Comparison of ENCODE assay signal across 14 cellular contexts in genomic region chr1:14922942-14923341, GRCh38.
A peak's percentile ranks its signal among the peaks of the same experiment; 100 is the strongest.
DNase-seq lines count a peak whose midpoint lies in the region; ATAC-seq and TF ChIP-seq lines count a peak whose summit lies in the region.
"Had no signal": no experiment of that assay in that cellular context is flagged by ENCODE, and none has a peak within 500 bp of the region (broad histone marks: within the 10 kb centered on the region; RNA-seq: fewer than 3 reads in every experiment).

No MANE protein-coding gene starts in this region.

- 94 to 95% methylated on average over 4 of the region's 4 CpGs for WGBS in thyroid gland, 2 donors
- WGBS in SK-N-SH (ENCODE audit: low lambda C conversion rate), result 100% methylated on average over 1 of the region's 4 CpGs

- H3K4me1 Mint-ChIP-seq in activated naive CD4-positive, alpha-beta T cell treated with anti-CD3 and anti-CD28 coated beads, Interleukin-2, amount 50 U/mL, for 24 hours, result peaks cover 9% of the 10 kb centered on the region
- no peaks in the 10 kb centered on the region for H3K4me1 Mint-ChIP-seq in activated T-helper 17 cell treated with anti-CD3 and anti-CD28 coated beads, Interleukin-2, amount 50 U/mL, for 72 hours
- peaks cover 8 to 15% (median 14%) of the 10 kb centered on the region in 3 donors for H3K4me1 Mint-ChIP-seq in naive B cell

- H4K20me1 ChIP-seq in SK-N-SH (ENCODE audit: insufficient read depth), result no peaks in the 10 kb centered on the region; the same call in 1 of the 2 replicates

- H3K79me2 ChIP-seq in SK-N-SH (ENCODE audit: insufficient read depth), result peaks cover 28% of the 10 kb centered on the region

- H3K9me3 ChIP-seq in thyroid gland, result no peaks in the 10 kb centered on the region
- no peaks in the 10 kb centered on the region for H3K9me3 ChIP-seq in SK-N-SH
- H3K9me3 ChIP-seq: ovary had no signal

- no peak overlapping the region for H3K4me2 ChIP-seq in SK-N-SH

- peak overlapping the region; percentile 65 for H3K4me3 Mint-ChIP-seq in activated naive CD4-positive, alpha-beta T cell treated with anti-CD3 and anti-CD28 coated beads, Interleukin-2, amount 50 U/mL, for 24 hours
- H3K4me3 Mint-ChIP-seq in activated T-helper 17 cell treated with anti-CD3 and anti-CD28 coated beads, Interleukin-2, amount 50 U/mL, for 72 hours, result peak overlapping the region; percentile 67
- peak overlapping the region; percentile 43 to 87 (median 80) for H3K4me3 Mint-ChIP-seq in naive B cell

- no peak overlapping the region for H3K4me3 ChIP-seq in thyroid gland (replicated peaks in 1 of 3)
- H3K4me3 ChIP-seq in SK-N-SH (ENCODE audit: low read depth in 2 of 2, low read length in 1 of 2), result no peak overlapping the region

- no peak for TF ChIP-seq EP300 in SK-N-SH (IDR thresholded peaks at IDR 0.05; ENCODE audit: borderline replicate concordance in 1 of 2, low read depth in 1 of 2, low read length in 1 of 2)

- H3K27me3 Mint-ChIP-seq in activated naive CD4-positive, alpha-beta T cell treated with anti-CD3 and anti-CD28 coated beads, Interleukin-2, amount 50 U/mL, for 24 hours, result peaks cover 27% of the 10 kb centered on the region
- peaks cover 34% of the 10 kb centered on the region for H3K27me3 Mint-ChIP-seq in activated T-helper 17 cell treated with anti-CD3 and anti-CD28 coated beads, Interleukin-2, amount 50 U/mL, for 72 hours
- peaks cover 43 to 85% (median 64%) of the 10 kb centered on the region in 3 donors for H3K27me3 Mint-ChIP-seq in naive B cell

- H2AFZ ChIP-seq in SK-N-SH (ENCODE audit: low read depth), result no peak overlapping the region

- no peak for ATAC-seq in activated naive CD4-positive, alpha-beta T cell treated with anti-CD3 and anti-CD28 coated beads, Interleukin-2, amount 50 U/mL, for 72 hours
- no peak for ATAC-seq in activated T-helper 17 cell treated with anti-CD3 and anti-CD28 coated beads, Interleukin-2, amount 50 U/mL, for 72 hours (replicated peaks)
- no peak for ATAC-seq in naive B cell (ENCODE audit: low read depth in 2 of 2)

- no peaks in the 10 kb centered on the region for H3K9me2 ChIP-seq in SK-N-SH

- H3K36me3 ChIP-seq in thyroid gland, result no peaks in the 10 kb centered on the region
- H3K36me3 ChIP-seq in SK-N-SH (replicated peaks in 1 of 2; ENCODE audit: control insufficient read depth in 1 of 2, insufficient read depth in 2 of 2, low read length in 1 of 2), result no peaks in the 10 kb centered on the region
- H3K36me3 ChIP-seq: ovary had no signal

- H3K4me1 ChIP-seq in thyroid gland, result peaks cover 5 to 10% of the 10 kb centered on the region in 2 donors
- peaks cover 0 to 9% of the 10 kb centered on the region in 2 experiments; a peak in 2 of 4 replicates for H3K4me1 ChIP-seq in SK-N-SH (ENCODE audit: control insufficient read depth in 1 of 2, insufficient read depth in 2 of 2, low read depth in 1 of 2, low read length in 1 of 2)

- TF ChIP-seq CTCF in thyroid gland (IDR thresholded peaks at IDR 0.05) (no peak), SK-N-SH (IDR thresholded peaks at IDR 0.05) (no peak)

- TF ChIP-seq RAD21 in SK-N-SH (IDR thresholded peaks at IDR 0.05; ENCODE audit: low read length), result no peak

- H3K27me3 ChIP-seq in thyroid gland, result no peaks in the 10 kb centered on the region
- no peaks in the 10 kb centered on the region for H3K27me3 ChIP-seq in SK-N-SH (ENCODE audit: insufficient read depth)
- H3K27me3 ChIP-seq: ovary had no signal

- H3K9ac ChIP-seq in SK-N-SH, result no peak overlapping the region

- DNase-seq in activated naive CD4-positive, alpha-beta T cell treated with anti-CD3 and anti-CD28 coated beads, Interleukin-2, amount 50 U/mL, for 72 hours (ENCODE audit: low spot score in 2 of 2), result no peak
- DNase-seq in naive B cell (no peak), thyroid gland (no peak), kidney tubule cell (ENCODE audit: low spot score) (no peak), NCI-H2196 treated with DMSO at 0.1 percent for 48 hours (lab: John Stamatoyannopoulos, UW; ENCODE audit: unreplicated experiment) (no peak), SK-N-SH (no peak)
- DNase-seq: DMS79 treated with DMSO at 0.1 percent for 48 hours, MV-4-11, NCI-H446, OCI-M1, ovary had no signal

- no peak overlapping the region for H3K27ac Mint-ChIP-seq in activated naive CD4-positive, alpha-beta T cell treated with anti-CD3 and anti-CD28 coated beads, Interleukin-2, amount 50 U/mL, for 24 hours
- no peak overlapping the region for H3K27ac Mint-ChIP-seq in activated naive CD4-positive, alpha-beta T cell treated with anti-CD3 and anti-CD28 coated beads, Interleukin-2, amount 50 U/mL, for 72 hours
- H3K27ac Mint-ChIP-seq in activated T-helper 17 cell treated with anti-CD3 and anti-CD28 coated beads, Interleukin-2, amount 50 U/mL, for 72 hours, result no peak overlapping the region
- no peak overlapping the region for H3K27ac Mint-ChIP-seq in naive B cell
- H3K27ac Mint-ChIP-seq: dendritic cell treated with granulocyte-macrophage colony-stimulating factor and Interleukin-4, amounts not matched to agents 40 ng/mL and 50 ng/mL, for 4 days had no signal

- intact Hi-C loops in thyroid gland (cut with DNase I), result loop anchor here (5.0 kb wide), 1 partner anchor 104 kb away; no protein-coding TSS in a partner anchor

- H3K36me3 Mint-ChIP-seq in activated naive CD4-positive, alpha-beta T cell treated with anti-CD3 and anti-CD28 coated beads, Interleukin-2, amount 50 U/mL, for 24 hours, result no peaks in the 10 kb centered on the region
- no peaks in the 10 kb centered on the region for H3K36me3 Mint-ChIP-seq in activated naive CD4-positive, alpha-beta T cell treated with anti-CD3 and anti-CD28 coated beads, Interleukin-2, amount 50 U/mL, for 72 hours
- no peaks in the 10 kb centered on the region for H3K36me3 Mint-ChIP-seq in activated T-helper 17 cell treated with anti-CD3 and anti-CD28 coated beads, Interleukin-2, amount 50 U/mL, for 72 hours (ENCODE audit: low read depth)
- peaks cover 0 to 11% of the 10 kb centered on the region in 2 donors for H3K36me3 Mint-ChIP-seq in naive B cell

- TF ChIP-seq POLR2A in thyroid gland (IDR thresholded peaks at IDR 0.05), result no peak

- H3K27ac ChIP-seq in thyroid gland, result peak overlapping the region in 2 of 3 donors; percentile 83 to 86
- no peak overlapping the region for H3K27ac ChIP-seq in SK-N-SH (ENCODE audit: low read depth in 2 of 2, low read length in 1 of 2)

- no peaks in the 10 kb centered on the region for H3K9me3 Mint-ChIP-seq in activated naive CD4-positive, alpha-beta T cell treated with anti-CD3 and anti-CD28 coated beads, Interleukin-2, amount 50 U/mL, for 24 hours
- no peaks in the 10 kb centered on the region for H3K9me3 Mint-ChIP-seq in activated naive CD4-positive, alpha-beta T cell treated with anti-CD3 and anti-CD28 coated beads, Interleukin-2, amount 50 U/mL, for 72 hours
- H3K9me3 Mint-ChIP-seq in activated T-helper 17 cell treated with anti-CD3 and anti-CD28 coated beads, Interleukin-2, amount 50 U/mL, for 72 hours, result no peaks in the 10 kb centered on the region
- no peaks in the 10 kb centered on the region for H3K9me3 Mint-ChIP-seq in naive B cell
- H3K9me3 Mint-ChIP-seq: dendritic cell treated with granulocyte-macrophage colony-stimulating factor and Interleukin-4, amounts not matched to agents 40 ng/mL and 50 ng/mL, for 4 days had no signal

- POLR2A ChIA-PET in SK-N-SH (lab: Yijun Ruan, JAX), result no interaction called here

- CTCF ChIA-PET in SK-N-SH (lab: Yijun Ruan, JAX), result interaction anchor here (7.1 kb wide), 1 partner anchor 105 kb away, joined by 44 read pairs; no protein-coding TSS in a partner anchor

- no peaks in the 10 kb centered on the region for H3F3A ChIP-seq in SK-N-SH (replicated peaks; ENCODE audit: insufficient read depth)

TF ChIP-seq in SK-N-SH, 30 proteins besides CTCF, POLR2A, EP300 and RAD21 (continues in another document):
- TF ChIP-seq FOSL2 (IDR thresholded peaks at IDR 0.05; ENCODE audit: borderline replicate concordance, low read depth) (no peak), YY1 (IDR thresholded peaks at IDR 0.05; ENCODE audit: low read depth) (no peak), GABPA (IDR thresholded peaks at IDR 0.05; ENCODE audit: low read depth) (no peak), JUND (IDR thresholded peaks at IDR 0.05) (no peak), EZH2phosphoT487 (IDR thresholded peaks at IDR 0.05; ENCODE audit: borderline replicate concordance, low read depth) (no peak), MAX (IDR thresholded peaks at IDR 0.05; ENCODE audit: low read depth) (no peak), ZBTB33 (IDR thresholded peaks at IDR 0.05; ENCODE audit: borderline replicate concordance, low read depth) (no peak), RXRA (IDR thresholded peaks at IDR 0.05; ENCODE audit: borderline replicate concordance, low read depth) (no peak), NFIC (IDR thresholded peaks at IDR 0.05; ENCODE audit: borderline replicate concordance) (no peak), FOXM1 (IDR thresholded peaks at IDR 0.05; ENCODE audit: low read depth) (no peak), SIN3A (IDR thresholded peaks at IDR 0.05; ENCODE audit: borderline replicate concordance, low read depth, low read length) (no peak), MXI1 (IDR thresholded peaks at IDR 0.05; ENCODE audit: low read depth, low read length) (no peak), NRF1 (IDR thresholded peaks at IDR 0.05; ENCODE audit: low read depth, low read length) (no peak), ELF1 (IDR thresholded peaks at IDR 0.05) (no peak), TAF1 (IDR thresholded peaks at IDR 0.05; ENCODE audit: borderline replicate concordance, low read depth, low read length) (no peak)

Comparison
In these comparisons a context has a peak if more than half of its experiments do, and no peak if none do; other contexts are left out.
1. H3K27ac ChIP-seq: peak in thyroid gland (2 of 3); none in SK-N-SH (0 of 2).
2. Peak in every context shown above with its lines, with median percentiles within 50 percentile points of each other: H3K4me3 Mint-ChIP-seq.